Comparison of ENCODE assay signal across 18 cellular contexts in genomic region chr15:66899555-66900350, GRCh38.
A peak's percentile ranks its signal among the peaks of the same experiment; 100 is the strongest.
DNase-seq lines count a peak whose midpoint lies in the region; ATAC-seq, FAIRE-seq and TF ChIP-seq lines count a peak whose summit lies in the region.
"Had no signal": no experiment of that assay in that cellular context is flagged by ENCODE, and none has a peak within 500 bp of the region (broad histone marks: within the 10 kb centered on the region; RNA-seq: fewer than 3 reads in every experiment).

No MANE protein-coding gene starts in this region.

- 94% methylated on average over 5 of the region's 9 CpGs; no CpG with 5 or more reads in 1 of the 2 experiments for WGBS in IMR-90 (ENCODE audit: extremely low coverage in 2 of 2, insufficient read length in 1 of 2), 2 experiments
- no CpG with 5 or more reads among the region's 9 CpGs for WGBS in trophoblast cell (ENCODE audit: extremely low coverage, insufficient coverage, insufficient read length)

- peaks cover 18% of the 10 kb centered on the region for H3K9me1 ChIP-seq in IMR-90 (ENCODE audit: insufficient read depth, low read length)

- no peak overlapping the region; the same call in none of the 2 replicates for H4K91ac ChIP-seq in IMR-90 (ENCODE audit: insufficient read depth, low read depth, low read length)
- no peak overlapping the region for H4K91ac ChIP-seq in trophoblast cell (ENCODE audit: low read depth, low read length)

- H3K4me3 Mint-ChIP-seq in astrocyte (ENCODE audit: unreplicated experiment) (no peak overlapping the region), immature natural killer cell (no peak overlapping the region)
- H3K4me3 Mint-ChIP-seq: H9 had no signal

- ATAC-seq in IMR-90 (ENCODE audit: low read depth) = no peak
- ATAC-seq: left ventricle myocardium superior had no signal

- intact Hi-C loops in IMR-90 (cut with micrococcal nuclease) = no loop called here

- H3K23ac ChIP-seq in IMR-90 (ENCODE audit: low read depth, low read length) (no peak overlapping the region), trophoblast cell (ENCODE audit: low read length) (no peak overlapping the region)

- dilution Hi-C loops in IMR-90 (cut with HindIII; ENCODE audit: low sequenced_read_pairs, unreplicated experiment) = no loop called here

- H3K9me3 ChIP-seq in IMR-90 (ENCODE audit: control insufficient read depth, insufficient read depth, low read length) (no peaks in the 10 kb centered on the region), astrocyte (ENCODE audit: insufficient read depth, low read depth, low read length) (no peaks in the 10 kb centered on the region), trophoblast cell (ENCODE audit: insufficient read depth, low read depth, low read length) (no peaks in the 10 kb centered on the region)
- H3K9me3 ChIP-seq: BLaER1 had no signal

- H3K36me3 ChIP-seq in IMR-90 (ENCODE audit: control insufficient read depth, insufficient read depth, low read length) = no peaks in the 10 kb centered on the region
- H3K36me3 ChIP-seq in astrocyte (ENCODE audit: insufficient read depth, low read length) = no peaks in the 10 kb centered on the region
- no peaks in the 10 kb centered on the region for H3K36me3 ChIP-seq in trophoblast cell (ENCODE audit: control insufficient read depth in 1 of 2, insufficient read depth in 2 of 2, low read length in 2 of 2)
- H3K36me3 ChIP-seq: BLaER1 had no signal

- no peak overlapping the region for H4K5ac ChIP-seq in IMR-90 (ENCODE audit: low read depth, low read length)

- peak overlapping the region; percentile 19; the same call in 1 of the 2 replicates for H3K14ac ChIP-seq in IMR-90 (replicated peaks; ENCODE audit: low read depth, low read length)
- no peak overlapping the region for H3K14ac ChIP-seq in trophoblast cell (ENCODE audit: low read length)

- H3K56ac ChIP-seq in IMR-90 (ENCODE audit: extremely low read depth, insufficient read depth, low read length) = no peak overlapping the region

- 0 out of 4 replicates have a peak overlapping the region, but pooled peaks of 1 of the 2 experiments have one; percentile 21 for H4K8ac ChIP-seq in IMR-90 (ENCODE audit: low read depth in 2 of 2, low read length in 2 of 2)
- no peak overlapping the region for H4K8ac ChIP-seq in trophoblast cell (ENCODE audit: low read depth, low read length)

- BruUV-seq in IMR-90 (replicated peaks; lab: Mats Ljungman, UMichigan) = no TSS peak

- no peak overlapping the region for H3K4me2 ChIP-seq in IMR-90 (ENCODE audit: low read depth, low read length)
- no peak overlapping the region for H3K4me2 ChIP-seq in astrocyte (ENCODE audit: low read length)
- no peak overlapping the region for H3K4me2 ChIP-seq in trophoblast cell (ENCODE audit: low read length)
- H3K4me2 ChIP-seq: BLaER1 had no signal

- H2BK5ac ChIP-seq in IMR-90 (ENCODE audit: low read depth, low read length, poor library complexity, severe bottlenecking) = no peak overlapping the region
- H2BK5ac ChIP-seq in trophoblast cell (ENCODE audit: low read depth, low read length, poor library complexity) = no peak overlapping the region

- H2AFZ ChIP-seq in IMR-90 (replicated peaks; ENCODE audit: low read length, poor library complexity) (no peak overlapping the region), astrocyte (ENCODE audit: low read depth, low read length) (no peak overlapping the region), trophoblast cell (ENCODE audit: insufficient read depth, low read length, poor library complexity) (no peak overlapping the region)

- H2AK5ac ChIP-seq in IMR-90 (ENCODE audit: low read depth, low read length) (no peak overlapping the region), trophoblast cell (ENCODE audit: low read length) (no peak overlapping the region)

- FAIRE-seq in astrocyte (lab: Jason Lieb, UNC) = no peak

- no peak overlapping the region for H3K9ac ChIP-seq in IMR-90 (ENCODE audit: low read depth, low read length)
- H3K9ac ChIP-seq in astrocyte (ENCODE audit: low read length) = no peak overlapping the region
- H3K9ac ChIP-seq in trophoblast cell (ENCODE audit: low read length) = no peak overlapping the region
- H3K9ac ChIP-seq: BLaER1 had no signal

- H3K27me3 ChIP-seq in IMR-90 (ENCODE audit: control insufficient read depth, insufficient read depth, low read length) (no peaks in the 10 kb centered on the region), astrocyte (ENCODE audit: insufficient read depth, low read length) (no peaks in the 10 kb centered on the region), trophoblast cell (ENCODE audit: insufficient read depth, low read length) (no peaks in the 10 kb centered on the region)
- H3K27me3 ChIP-seq: BLaER1 had no signal

- H2BK12ac ChIP-seq in trophoblast cell (ENCODE audit: low read length) = no peak overlapping the region

- H3K4me1 ChIP-seq in IMR-90 (ENCODE audit: control insufficient read depth, insufficient read depth, low read length) (peaks cover 6% of the 10 kb centered on the region; the same call in 1 of the 2 replicates), astrocyte (ENCODE audit: insufficient read depth, low read length) (peaks cover 19% of the 10 kb centered on the region), trophoblast cell (ENCODE audit: control insufficient read depth in 1 of 2, insufficient read depth in 2 of 2, low read length in 2 of 2) (peaks cover 11 to 16% of the 10 kb centered on the region in 2 experiments)

- TF ChIP-seq CTCF in IMR-90 (conservative IDR thresholded peaks at IDR 0.05; ENCODE audit: low read depth, low read length) = no peak
- TF ChIP-seq CTCF in astrocyte (IDR thresholded peaks at IDR 0.05; ENCODE audit: insufficient read depth, low read depth, low read length) = no peak

- peaks cover 2% of the 10 kb centered on the region for H3K36me3 Mint-ChIP-seq in astrocyte (ENCODE audit: low read depth, unreplicated experiment)
- H3K36me3 Mint-ChIP-seq in immature natural killer cell = no peaks in the 10 kb centered on the region

- CTCF ChIA-PET in IMR-90 (lab: Yijun Ruan, JAX) = interaction anchor here (0.6 kb wide), 1 partner anchor 116 kb away, joined by 3 read pairs; no protein-coding TSS in a partner anchor

- H3K79me2 ChIP-seq in astrocyte (ENCODE audit: insufficient read depth, low read length) = no peaks in the 10 kb centered on the region
- no peaks in the 10 kb centered on the region for H3K79me2 ChIP-seq in trophoblast cell (ENCODE audit: control insufficient read depth, insufficient read depth, low read length, poor library complexity)

- H2BK20ac ChIP-seq in IMR-90 (ENCODE audit: low read depth, low read length) = no peak overlapping the region

- H3K27ac Mint-ChIP-seq in astrocyte (ENCODE audit: unreplicated experiment) (no peak overlapping the region), immature natural killer cell (no peak overlapping the region)

- H3K4ac ChIP-seq in IMR-90 (ENCODE audit: low read depth, low read length) = no peak overlapping the region; the same call in none of the 2 replicates
- H3K4ac ChIP-seq in trophoblast cell (ENCODE audit: low read depth, low read length) = no peak overlapping the region

- H4K20me1 ChIP-seq in IMR-90 (ENCODE audit: insufficient read depth, low read length) (no peaks in the 10 kb centered on the region), astrocyte (ENCODE audit: insufficient read depth, low read length) (no peaks in the 10 kb centered on the region)
- H4K20me1 ChIP-seq: BLaER1 had no signal

- H3K79me1 ChIP-seq in IMR-90 (ENCODE audit: low read depth in 1 of 2, low read length in 2 of 2) = peaks cover 0 to 4% of the 10 kb centered on the region in 2 experiments; a peak in 1 of 4 replicates
- peaks cover 8% of the 10 kb centered on the region for H3K79me1 ChIP-seq in trophoblast cell (ENCODE audit: low read length)

- in situ Hi-C loops in IMR-90 (cut with MboI; ENCODE audit: low sequenced_read_pairs) = no loop called here

- H3K4me1 Mint-ChIP-seq in astrocyte (ENCODE audit: low read depth, unreplicated experiment) (peaks cover 26% of the 10 kb centered on the region), immature natural killer cell (no peaks in the 10 kb centered on the region)

- TF ChIP-seq POLR2A in IMR-90 (IDR thresholded peaks at IDR 0.05; ENCODE audit: low read depth, low read length) = no peak

- no peak overlapping the region for H2BK120ac ChIP-seq in IMR-90 (ENCODE audit: low read depth, low read length)
- no peak overlapping the region for H2BK120ac ChIP-seq in trophoblast cell (ENCODE audit: insufficient read depth, low read length, poor library complexity)

- H3K27ac ChIP-seq in IMR-90 (ENCODE audit: insufficient read depth, low read length) (no peak overlapping the region), astrocyte (ENCODE audit: low read depth, low read length) (peak overlapping the region; percentile 7), trophoblast cell (ENCODE audit: low read depth, low read length) (no peak overlapping the region)

- POLR2A ChIA-PET in IMR-90 (lab: Charles Lee; ENCODE audit: unreplicated experiment) = no interaction called here

- H3K18ac ChIP-seq in IMR-90 (ENCODE audit: low read depth, low read length) = no peak overlapping the region
- no peak overlapping the region for H3K18ac ChIP-seq in trophoblast cell (ENCODE audit: low read length)

- H4K12ac ChIP-seq in trophoblast cell (ENCODE audit: low read depth, low read length) = no peak overlapping the region

- H3K27me3 Mint-ChIP-seq in astrocyte (ENCODE audit: low read depth, unreplicated experiment) (no peaks in the 10 kb centered on the region), immature natural killer cell (ENCODE audit: low read depth in 3 of 3) (peaks cover 4% of the 10 kb centered on the region in 3 donors)

- peaks cover 7% of the 10 kb centered on the region for H3K9me3 Mint-ChIP-seq in astrocyte (ENCODE audit: unreplicated experiment)
- H3K9me3 Mint-ChIP-seq in immature natural killer cell = peaks cover 0 to 2% (median 0%) of the 10 kb centered on the region in 6 donors

- H2BK15ac ChIP-seq in IMR-90 (ENCODE audit: low read depth, low read length) = no peak overlapping the region

- H2AK9ac ChIP-seq in IMR-90 (replicated peaks; ENCODE audit: low read depth, low read length, poor library complexity) = peak overlapping the region; percentile 23

- peak; percentile 88 for DNase-seq in EH (ENCODE audit: low read depth)
- peak; percentile 59 for DNase-seq in IMR-90
- DNase-seq in astrocyte (ENCODE audit: low read depth) = peak; percentile 6
- peak; percentile 52 to 54 for DNase-seq in trophoblast cell
- DNase-seq in activated CD8-positive, alpha-beta memory T cell treated with anti-CD3 and anti-CD28 coated beads, Interleukin-2, amount 50 U/mL, for 4 hours = no peak
- no peak for DNase-seq in NK-92 (lab: John Stamatoyannopoulos, UW; ENCODE audit: unreplicated experiment)
- DNase-seq in immature natural killer cell = no peak
- DNase-seq: activated CD4-positive, alpha-beta T cell treated with anti-CD3 and anti-CD28 coated beads for 4 hours; activated gamma-delta T cell; amygdala; H9; Karpas-422; left ventricle myocardium superior; NCI-H1417 treated with DMSO at 0.1 percent for 48 hours; NCI-H345; stimulated activated CD4-positive, alpha-beta T cell treated with anti-CD3 and anti-CD28 coated beads, Interleukin-4, amount 100 ng/mL, for 4 hours; stimulated activated CD8-positive, alpha-beta memory T cell treated with anti-CD3 and anti-CD28 coated beads, Interleukin-4, amount 100 ng/mL, for 48 hours had no signal

- TF ChIP-seq RAD21 in IMR-90 (IDR thresholded peaks at IDR 0.05; ENCODE audit: low read length) = no peak

- no peak overlapping the region for H3K4me3 ChIP-seq in IMR-90 (ENCODE audit: insufficient read depth, low read depth, low read length)
- no peak overlapping the region for H3K4me3 ChIP-seq in astrocyte (ENCODE audit: insufficient read depth, low read depth, low read length)
- no peak overlapping the region for H3K4me3 ChIP-seq in trophoblast cell (ENCODE audit: low read depth, low read length)
- H3K4me3 ChIP-seq: BLaER1 had no signal

Comparison
In these comparisons a context has a peak if more than half of its experiments do, and no peak if none do; other contexts are left out.
1. DNase-seq: peak in EH (single experiment), IMR-90 (single experiment), astrocyte (single experiment) and trophoblast cell (2 of 2); none in activated CD8-positive, alpha-beta memory T cell treated with anti-CD3 and anti-CD28 coated beads, Interleukin-2, amount 50 U/mL, for 4 hours (single experiment), NK-92 (single experiment) and immature natural killer cell (0 of 3).